1 cellular context compared by ENCODE assay signal in the genomic region with DNA sequence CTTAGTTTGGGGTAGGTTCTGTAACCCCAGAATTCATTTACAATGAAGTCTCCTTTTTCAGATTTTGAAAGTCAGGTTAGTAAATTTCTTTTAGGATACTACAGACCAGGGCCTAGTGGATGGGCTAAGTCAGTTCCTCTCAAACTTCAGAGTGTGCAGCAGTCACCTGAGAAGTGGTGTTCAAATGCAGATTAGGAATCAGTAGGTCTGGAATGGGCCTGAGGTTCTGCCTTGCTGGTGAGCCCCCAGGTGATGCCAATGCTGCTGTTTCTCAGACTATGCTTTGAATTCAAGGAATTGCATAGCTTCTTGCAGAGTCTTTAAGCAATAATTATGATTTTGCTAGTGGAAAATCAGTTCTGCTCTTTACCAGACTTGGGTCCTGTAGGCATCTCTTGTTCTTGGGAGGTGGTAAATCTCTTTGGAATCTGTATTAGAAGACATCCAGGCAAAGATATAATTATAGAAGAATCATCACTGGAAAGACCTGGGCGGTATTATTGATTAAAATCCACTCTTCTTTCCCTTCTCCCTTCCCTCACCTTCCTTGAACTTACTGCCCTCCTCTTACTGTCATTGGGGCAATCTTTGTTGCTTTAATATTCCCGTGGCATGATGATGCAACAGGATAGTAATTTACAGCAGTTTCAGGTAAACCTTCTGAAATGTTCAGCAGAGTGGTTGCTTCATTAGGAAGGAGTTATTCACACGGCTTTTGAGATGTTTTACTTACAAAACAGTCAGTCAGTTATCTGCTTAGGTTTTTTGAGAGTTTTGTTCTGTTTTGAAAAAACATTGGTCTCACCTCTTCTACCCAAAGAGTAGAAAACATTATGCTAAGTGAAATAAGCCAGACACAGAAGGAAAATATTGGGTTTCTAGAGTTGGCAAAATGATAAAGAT.
A peak's percentile ranks its signal among the peaks of the same experiment; 100 is the strongest.
TF ChIP-seq lines count a peak whose summit lies in the region.

No MANE protein-coding gene starts in this region.

TF ChIP-seq in K562, 482 proteins besides CTCF, POLR2A, EP300 and RAD21 (continued from another document and continues in another):
- TF ChIP-seq, protein P1, sequence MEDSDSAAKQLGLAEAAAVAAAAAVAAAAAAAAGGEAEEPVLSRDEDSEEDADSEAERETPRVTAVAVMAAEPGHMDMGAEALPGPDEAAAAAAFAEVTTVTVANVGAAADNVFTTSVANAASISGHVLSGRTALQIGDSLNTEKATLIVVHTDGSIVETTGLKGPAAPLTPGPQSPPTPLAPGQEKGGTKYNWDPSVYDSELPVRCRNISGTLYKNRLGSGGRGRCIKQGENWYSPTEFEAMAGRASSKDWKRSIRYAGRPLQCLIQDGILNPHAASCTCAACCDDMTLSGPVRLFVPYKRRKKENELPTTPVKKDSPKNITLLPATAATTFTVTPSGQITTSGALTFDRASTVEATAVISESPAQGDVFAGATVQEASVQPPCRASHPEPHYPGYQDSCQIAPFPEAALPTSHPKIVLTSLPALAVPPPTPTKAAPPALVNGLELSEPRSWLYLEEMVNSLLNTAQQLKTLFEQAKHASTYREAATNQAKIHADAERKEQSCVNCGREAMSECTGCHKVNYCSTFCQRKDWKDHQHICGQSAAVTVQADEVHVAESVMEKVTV (CRISPR knock-in tag; IDR thresholded peaks at IDR 0.05): no peak
- TF ChIP-seq NFIX (CRISPR knock-in tag; IDR thresholded peaks at IDR 0.05; ENCODE audit: low read depth) (no peak), ZKSCAN1 (IDR thresholded peaks at IDR 0.05; ENCODE audit: low read depth, low read length) (no peak), CAMTA2 (CRISPR knock-in tag; conservative IDR thresholded peaks at IDR 0.05) (no peak), ZNF586 (CRISPR knock-in tag; conservative IDR thresholded peaks at IDR 0.05) (no peak), NELFE (IDR thresholded peaks at IDR 0.05; ENCODE audit: insufficient read depth, insufficient read length) (no peak), POLR2AphosphoS2 (IDR thresholded peaks at IDR 0.05; ENCODE audit: low read length) (no peak), KAT2B (IDR thresholded peaks at IDR 0.05; ENCODE audit: low read depth, low read length) (no peak), HNRNPUL1 (IDR thresholded peaks at IDR 0.05; ENCODE audit: low read length) (no peak), MXI1 (IDR thresholded peaks at IDR 0.05; ENCODE audit: low read depth, low read length) (no peak), KLF1 (tag; IDR thresholded peaks at IDR 0.05) (no peak), GABPA (tag; conservative IDR thresholded peaks at IDR 0.05; ENCODE audit: low read depth) (peak; percentile 39; the same call in 1 of the 2 replicates), SMARCA5 (IDR thresholded peaks at IDR 0.05) (no peak), CEBPG (CRISPR knock-in tag; IDR thresholded peaks at IDR 0.05) (peak; percentile 96), CEBPG (tag; conservative IDR thresholded peaks at IDR 0.05 in 1 of 2, IDR thresholded peaks at IDR 0.05 in 1 of 2) (peak; percentile 98 to 100), SMAD3 (CRISPR knock-in tag; conservative IDR thresholded peaks at IDR 0.05) (no peak), SMAD2 (IDR thresholded peaks at IDR 0.05; ENCODE audit: low read depth, low read length) (no peak), ZNF232 (CRISPR knock-in tag; IDR thresholded peaks at IDR 0.05) (no peak), RBM14 (IDR thresholded peaks at IDR 0.05; ENCODE audit: borderline replicate concordance, insufficient read depth, low read depth, low read length) (no peak), NFYB (IDR thresholded peaks at IDR 0.05; ENCODE audit: extremely low read depth, insufficient read length) (no peak), KHSRP (IDR thresholded peaks at IDR 0.05) (no peak), BACH1 (tag; IDR thresholded peaks at IDR 0.05) (no peak; the same call in none of the 2 replicates), ZNF143 (CRISPR knock-in tag; IDR thresholded peaks at IDR 0.05) (no peak), DNMT1 (IDR thresholded peaks at IDR 0.05) (no peak), NR2C1 (IDR thresholded peaks at IDR 0.05) (no peak), NR2C1 (tag; IDR thresholded peaks at IDR 0.05) (no peak), SRSF3 (IDR thresholded peaks at IDR 0.05; ENCODE audit: insufficient read depth, low read length) (no peak), ZNF311 (CRISPR knock-in tag; IDR thresholded peaks at IDR 0.05) (no peak), NCOR1 (IDR thresholded peaks at IDR 0.05) (no peak), KLF10 (CRISPR knock-in tag; IDR thresholded peaks at IDR 0.05) (no peak), SP1 (CRISPR knock-in tag; IDR thresholded peaks at IDR 0.05) (no peak; the same call in 1 of the 2 replicates), CBFB (CRISPR knock-in tag; IDR thresholded peaks at IDR 0.05) (no peak), EWSR1 (IDR thresholded peaks at IDR 0.05; ENCODE audit: borderline replicate concordance, low read depth, partially characterized antibody) (no peak), POLR3G (IDR thresholded peaks at IDR 0.05; ENCODE audit: extremely low read depth, insufficient read length, insufficient replicate concordance) (no peak), CBFA2T3 (IDR thresholded peaks at IDR 0.05) (no peak), POLR2B (IDR thresholded peaks at IDR 0.05; ENCODE audit: low read depth, partially characterized antibody) (no peak)
- TF ChIP-seq, protein P2, sequence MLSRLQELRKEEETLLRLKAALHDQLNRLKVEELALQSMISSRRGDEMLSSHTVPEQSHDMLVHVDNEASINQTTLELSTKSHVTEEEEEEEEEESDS (CRISPR knock-in tag; IDR thresholded peaks at IDR 0.05): no peak
- TF ChIP-seq, protein P3, sequence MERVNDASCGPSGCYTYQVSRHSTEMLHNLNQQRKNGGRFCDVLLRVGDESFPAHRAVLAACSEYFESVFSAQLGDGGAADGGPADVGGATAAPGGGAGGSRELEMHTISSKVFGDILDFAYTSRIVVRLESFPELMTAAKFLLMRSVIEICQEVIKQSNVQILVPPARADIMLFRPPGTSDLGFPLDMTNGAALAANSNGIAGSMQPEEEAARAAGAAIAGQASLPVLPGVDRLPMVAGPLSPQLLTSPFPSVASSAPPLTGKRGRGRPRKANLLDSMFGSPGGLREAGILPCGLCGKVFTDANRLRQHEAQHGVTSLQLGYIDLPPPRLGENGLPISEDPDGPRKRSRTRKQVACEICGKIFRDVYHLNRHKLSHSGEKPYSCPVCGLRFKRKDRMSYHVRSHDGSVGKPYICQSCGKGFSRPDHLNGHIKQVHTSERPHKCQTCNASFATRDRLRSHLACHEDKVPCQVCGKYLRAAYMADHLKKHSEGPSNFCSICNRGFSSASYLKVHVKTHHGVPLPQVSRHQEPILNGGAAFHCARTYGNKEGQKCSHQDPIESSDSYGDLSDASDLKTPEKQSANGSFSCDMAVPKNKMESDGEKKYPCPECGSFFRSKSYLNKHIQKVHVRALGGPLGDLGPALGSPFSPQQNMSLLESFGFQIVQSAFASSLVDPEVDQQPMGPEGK (CRISPR knock-in tag; IDR thresholded peaks at IDR 0.05; ENCODE audit: borderline replicate concordance): 0 out of 2 replicates have a peak, but pooled peaks have one; percentile 35
- TF ChIP-seq, protein P4, sequence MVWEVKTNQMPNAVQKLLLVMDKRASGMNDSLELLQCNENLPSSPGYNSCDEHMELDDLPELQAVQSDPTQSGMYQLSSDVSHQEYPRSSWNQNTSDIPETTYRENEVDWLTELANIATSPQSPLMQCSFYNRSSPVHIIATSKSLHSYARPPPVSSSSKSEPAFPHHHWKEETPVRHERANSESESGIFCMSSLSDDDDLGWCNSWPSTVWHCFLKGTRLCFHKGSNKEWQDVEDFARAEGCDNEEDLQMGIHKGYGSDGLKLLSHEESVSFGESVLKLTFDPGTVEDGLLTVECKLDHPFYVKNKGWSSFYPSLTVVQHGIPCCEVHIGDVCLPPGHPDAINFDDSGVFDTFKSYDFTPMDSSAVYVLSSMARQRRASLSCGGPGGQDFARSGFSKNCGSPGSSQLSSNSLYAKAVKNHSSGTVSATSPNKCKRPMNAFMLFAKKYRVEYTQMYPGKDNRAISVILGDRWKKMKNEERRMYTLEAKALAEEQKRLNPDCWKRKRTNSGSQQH (CRISPR knock-in tag; IDR thresholded peaks at IDR 0.05): no peak
- TF ChIP-seq, protein P5, sequence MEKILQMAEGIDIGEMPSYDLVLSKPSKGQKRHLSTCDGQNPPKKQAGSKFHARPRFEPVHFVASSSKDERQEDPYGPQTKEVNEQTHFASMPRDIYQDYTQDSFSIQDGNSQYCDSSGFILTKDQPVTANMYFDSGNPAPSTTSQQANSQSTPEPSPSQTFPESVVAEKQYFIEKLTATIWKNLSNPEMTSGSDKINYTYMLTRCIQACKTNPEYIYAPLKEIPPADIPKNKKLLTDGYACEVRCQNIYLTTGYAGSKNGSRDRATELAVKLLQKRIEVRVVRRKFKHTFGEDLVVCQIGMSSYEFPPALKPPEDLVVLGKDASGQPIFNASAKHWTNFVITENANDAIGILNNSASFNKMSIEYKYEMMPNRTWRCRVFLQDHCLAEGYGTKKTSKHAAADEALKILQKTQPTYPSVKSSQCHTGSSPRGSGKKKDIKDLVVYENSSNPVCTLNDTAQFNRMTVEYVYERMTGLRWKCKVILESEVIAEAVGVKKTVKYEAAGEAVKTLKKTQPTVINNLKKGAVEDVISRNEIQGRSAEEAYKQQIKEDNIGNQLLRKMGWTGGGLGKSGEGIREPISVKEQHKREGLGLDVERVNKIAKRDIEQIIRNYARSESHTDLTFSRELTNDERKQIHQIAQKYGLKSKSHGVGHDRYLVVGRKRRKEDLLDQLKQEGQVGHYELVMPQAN (IDR thresholded peaks at IDR 0.05; ENCODE audit: borderline replicate concordance): no peak
- TF ChIP-seq, protein P6, sequence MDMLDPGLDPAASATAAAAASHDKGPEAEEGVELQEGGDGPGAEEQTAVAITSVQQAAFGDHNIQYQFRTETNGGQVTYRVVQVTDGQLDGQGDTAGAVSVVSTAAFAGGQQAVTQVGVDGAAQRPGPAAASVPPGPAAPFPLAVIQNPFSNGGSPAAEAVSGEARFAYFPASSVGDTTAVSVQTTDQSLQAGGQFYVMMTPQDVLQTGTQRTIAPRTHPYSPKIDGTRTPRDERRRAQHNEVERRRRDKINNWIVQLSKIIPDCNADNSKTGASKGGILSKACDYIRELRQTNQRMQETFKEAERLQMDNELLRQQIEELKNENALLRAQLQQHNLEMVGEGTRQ (CRISPR knock-in tag; IDR thresholded peaks at IDR 0.05): no peak
- TF ChIP-seq, protein P7, sequence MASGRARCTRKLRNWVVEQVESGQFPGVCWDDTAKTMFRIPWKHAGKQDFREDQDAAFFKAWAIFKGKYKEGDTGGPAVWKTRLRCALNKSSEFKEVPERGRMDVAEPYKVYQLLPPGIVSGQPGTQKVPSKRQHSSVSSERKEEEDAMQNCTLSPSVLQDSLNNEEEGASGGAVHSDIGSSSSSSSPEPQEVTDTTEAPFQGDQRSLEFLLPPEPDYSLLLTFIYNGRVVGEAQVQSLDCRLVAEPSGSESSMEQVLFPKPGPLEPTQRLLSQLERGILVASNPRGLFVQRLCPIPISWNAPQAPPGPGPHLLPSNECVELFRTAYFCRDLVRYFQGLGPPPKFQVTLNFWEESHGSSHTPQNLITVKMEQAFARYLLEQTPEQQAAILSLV (tag; IDR thresholded peaks at IDR 0.05): peak; percentile 88
- TF ChIP-seq, protein P8, sequence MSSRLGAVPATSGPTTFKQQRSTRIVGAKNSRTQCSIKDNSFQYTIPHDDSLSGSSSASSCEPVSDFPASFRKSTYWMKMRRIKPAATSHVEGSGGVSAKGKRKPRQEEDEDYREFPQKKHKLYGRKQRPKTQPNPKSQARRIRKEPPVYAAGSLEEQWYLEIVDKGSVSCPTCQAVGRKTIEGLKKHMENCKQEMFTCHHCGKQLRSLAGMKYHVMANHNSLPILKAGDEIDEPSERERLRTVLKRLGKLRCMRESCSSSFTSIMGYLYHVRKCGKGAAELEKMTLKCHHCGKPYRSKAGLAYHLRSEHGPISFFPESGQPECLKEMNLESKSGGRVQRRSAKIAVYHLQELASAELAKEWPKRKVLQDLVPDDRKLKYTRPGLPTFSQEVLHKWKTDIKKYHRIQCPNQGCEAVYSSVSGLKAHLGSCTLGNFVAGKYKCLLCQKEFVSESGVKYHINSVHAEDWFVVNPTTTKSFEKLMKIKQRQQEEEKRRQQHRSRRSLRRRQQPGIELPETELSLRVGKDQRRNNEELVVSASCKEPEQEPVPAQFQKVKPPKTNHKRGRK (tag; IDR thresholded peaks at IDR 0.05): no peak
- TF ChIP-seq, protein P9, sequence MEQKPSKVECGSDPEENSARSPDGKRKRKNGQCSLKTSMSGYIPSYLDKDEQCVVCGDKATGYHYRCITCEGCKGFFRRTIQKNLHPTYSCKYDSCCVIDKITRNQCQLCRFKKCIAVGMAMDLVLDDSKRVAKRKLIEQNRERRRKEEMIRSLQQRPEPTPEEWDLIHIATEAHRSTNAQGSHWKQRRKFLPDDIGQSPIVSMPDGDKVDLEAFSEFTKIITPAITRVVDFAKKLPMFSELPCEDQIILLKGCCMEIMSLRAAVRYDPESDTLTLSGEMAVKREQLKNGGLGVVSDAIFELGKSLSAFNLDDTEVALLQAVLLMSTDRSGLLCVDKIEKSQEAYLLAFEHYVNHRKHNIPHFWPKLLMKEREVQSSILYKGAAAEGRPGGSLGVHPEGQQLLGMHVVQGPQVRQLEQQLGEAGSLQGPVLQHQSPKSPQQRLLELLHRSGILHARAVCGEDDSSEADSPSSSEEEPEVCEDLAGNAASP (IDR thresholded peaks at IDR 0.05): no peak
- TF ChIP-seq, protein P10, sequence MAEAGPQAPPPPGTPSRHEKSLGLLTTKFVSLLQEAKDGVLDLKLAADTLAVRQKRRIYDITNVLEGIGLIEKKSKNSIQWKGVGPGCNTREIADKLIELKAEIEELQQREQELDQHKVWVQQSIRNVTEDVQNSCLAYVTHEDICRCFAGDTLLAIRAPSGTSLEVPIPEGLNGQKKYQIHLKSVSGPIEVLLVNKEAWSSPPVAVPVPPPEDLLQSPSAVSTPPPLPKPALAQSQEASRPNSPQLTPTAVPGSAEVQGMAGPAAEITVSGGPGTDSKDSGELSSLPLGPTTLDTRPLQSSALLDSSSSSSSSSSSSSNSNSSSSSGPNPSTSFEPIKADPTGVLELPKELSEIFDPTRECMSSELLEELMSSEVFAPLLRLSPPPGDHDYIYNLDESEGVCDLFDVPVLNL (CRISPR knock-in tag; IDR thresholded peaks at IDR 0.05; ENCODE audit: low read depth): no peak
- TF ChIP-seq, protein P11, sequence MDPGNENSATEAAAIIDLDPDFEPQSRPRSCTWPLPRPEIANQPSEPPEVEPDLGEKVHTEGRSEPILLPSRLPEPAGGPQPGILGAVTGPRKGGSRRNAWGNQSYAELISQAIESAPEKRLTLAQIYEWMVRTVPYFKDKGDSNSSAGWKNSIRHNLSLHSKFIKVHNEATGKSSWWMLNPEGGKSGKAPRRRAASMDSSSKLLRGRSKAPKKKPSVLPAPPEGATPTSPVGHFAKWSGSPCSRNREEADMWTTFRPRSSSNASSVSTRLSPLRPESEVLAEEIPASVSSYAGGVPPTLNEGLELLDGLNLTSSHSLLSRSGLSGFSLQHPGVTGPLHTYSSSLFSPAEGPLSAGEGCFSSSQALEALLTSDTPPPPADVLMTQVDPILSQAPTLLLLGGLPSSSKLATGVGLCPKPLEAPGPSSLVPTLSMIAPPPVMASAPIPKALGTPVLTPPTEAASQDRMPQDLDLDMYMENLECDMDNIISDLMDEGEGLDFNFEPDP (CRISPR knock-in tag; IDR thresholded peaks at IDR 0.05): no peak
- TF ChIP-seq, protein P12, sequence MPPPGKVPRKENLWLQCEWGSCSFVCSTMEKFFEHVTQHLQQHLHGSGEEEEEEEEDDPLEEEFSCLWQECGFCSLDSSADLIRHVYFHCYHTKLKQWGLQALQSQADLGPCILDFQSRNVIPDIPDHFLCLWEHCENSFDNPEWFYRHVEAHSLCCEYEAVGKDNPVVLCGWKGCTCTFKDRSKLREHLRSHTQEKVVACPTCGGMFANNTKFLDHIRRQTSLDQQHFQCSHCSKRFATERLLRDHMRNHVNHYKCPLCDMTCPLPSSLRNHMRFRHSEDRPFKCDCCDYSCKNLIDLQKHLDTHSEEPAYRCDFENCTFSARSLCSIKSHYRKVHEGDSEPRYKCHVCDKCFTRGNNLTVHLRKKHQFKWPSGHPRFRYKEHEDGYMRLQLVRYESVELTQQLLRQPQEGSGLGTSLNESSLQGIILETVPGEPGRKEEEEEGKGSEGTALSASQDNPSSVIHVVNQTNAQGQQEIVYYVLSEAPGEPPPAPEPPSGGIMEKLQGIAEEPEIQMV (tag; conservative IDR thresholded peaks at IDR 0.05; ENCODE audit: low read depth): no peak; the same call in 1 of the 2 replicates
